ENCODE assay signal across 8 cellular contexts in the genomic region with DNA sequence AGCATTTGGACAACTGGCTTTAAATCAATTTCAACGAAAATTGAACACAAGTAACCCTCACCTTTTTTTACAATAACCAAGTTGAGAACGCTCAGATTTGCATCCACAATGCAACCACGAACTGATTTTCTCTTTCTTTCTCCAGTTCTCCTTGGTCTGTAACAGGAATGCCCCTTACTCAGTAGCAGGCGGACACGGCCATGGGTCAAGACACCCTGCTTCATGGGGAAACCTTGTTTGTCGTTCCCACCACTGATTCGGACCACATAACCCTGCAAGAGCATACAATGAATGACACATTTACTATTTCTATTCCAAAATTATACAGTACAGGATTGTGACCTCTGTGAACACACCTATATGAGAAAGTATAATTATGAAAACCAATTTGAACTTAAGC. TPM values are rescaled to one million over a fixed set of nuclear protein-coding genes. Genes with fewer than 3 reads are reported as not detected.
DNase-seq lines count a peak whose midpoint lies in the region; ATAC-seq, FAIRE-seq and TF ChIP-seq lines count a peak whose summit lies in the region.

No MANE protein-coding gene starts in this region.

- no peak for FAIRE-seq in urothelium cell line (lab: Jason Lieb, UNC)

- no peak for TF ChIP-seq EP300 in upper lobe of left lung (IDR thresholded peaks at IDR 0.05)

- H3K36me3 ChIP-seq in left ventricle myocardium inferior (peaks cover 52% of the 10 kb centered on the region), kidney epithelial cell (ENCODE audit: control insufficient read depth, insufficient read depth, low read length) (peaks cover 2% of the 10 kb centered on the region), upper lobe of left lung (peaks cover 14 to 51% (median 42%) of the 10 kb centered on the region in 4 donors)

- TF ChIP-seq POLR2A in upper lobe of left lung (IDR thresholded peaks at IDR 0.05) = no peak

- peak overlapping the region; percentile 99 for H3K27ac Mint-ChIP-seq in activated naive CD8-positive, alpha-beta T cell

- H3K9me3 ChIP-seq in left ventricle myocardium inferior (replicated peaks) (no peaks in the 10 kb centered on the region), upper lobe of left lung (no peaks in the 10 kb centered on the region)

- WGBS in upper lobe of left lung, 2 donors = 41 to 43% methylated on average over 7 of the region's 7 CpGs

- intact Hi-C loops in left ventricle myocardium inferior (cut with micrococcal nuclease) (loop anchor here (10.0 kb wide), 1 partner anchor 76 kb away; no protein-coding TSS in a partner anchor), cardiac septum (cut with DNase I) (loop anchor here (1.0 to 10.0 kb wide), 3 partner anchors 30 to 254 kb away; partner anchors contain the start of gene PLIN2)

- no peak for ATAC-seq in upper lobe of left lung (ENCODE audit: low FRiP score in 2 of 2)
- ATAC-seq in HG02588 (IDR thresholded peaks at IDR 0.05; ENCODE audit: unreplicated experiment) = no peak

- H3K4me3 Mint-ChIP-seq in activated naive CD8-positive, alpha-beta T cell = peak overlapping the region; percentile 97

- H3K4me3 ChIP-seq in left ventricle myocardium inferior = peak overlapping the region; percentile 77
- peak overlapping the region; percentile 80 for H3K4me3 ChIP-seq in kidney epithelial cell (ENCODE audit: low read depth, low read length)
- H3K4me3 ChIP-seq in upper lobe of left lung = peak overlapping the region in 3 of 4 donors; percentile 51 to 73 (median 68)

- H3K27ac ChIP-seq in left ventricle myocardium inferior (replicated peaks) (peak overlapping the region; percentile 95), upper lobe of left lung (peak overlapping the region in 3 of 4 donors; percentile 7 to 88 (median 87))

- H3K4me1 ChIP-seq in left ventricle myocardium inferior (peaks cover 42% of the 10 kb centered on the region), upper lobe of left lung (peaks cover 17 to 34% (median 22%) of the 10 kb centered on the region in 4 donors)

- TF ChIP-seq CTCF in left ventricle myocardium inferior (IDR thresholded peaks at IDR 0.05; ENCODE audit: borderline replicate concordance) (no peak), kidney epithelial cell (IDR thresholded peaks at IDR 0.05; ENCODE audit: insufficient read depth, low read length, poor library complexity, severe bottlenecking) (no peak), upper lobe of left lung (IDR thresholded peaks at IDR 0.05) (no peak)

- peaks cover 44% of the 10 kb centered on the region for H3K36me3 Mint-ChIP-seq in activated naive CD8-positive, alpha-beta T cell

- H3K4me1 Mint-ChIP-seq in activated naive CD8-positive, alpha-beta T cell (ENCODE audit: low read depth) = peaks cover 47% of the 10 kb centered on the region

- DNase-seq in left ventricle myocardium inferior = no peak
- DNase-seq in cardiac septum (ENCODE audit: low spot score) = no peak
- DNase-seq in kidney epithelial cell (ENCODE audit: low read depth) = no peak
- DNase-seq in upper lobe of left lung = no peak
- DNase-seq in nucleus accumbens (lab: John Stamatoyannopoulos, UW) = no peak
- DNase-seq in urothelium cell line (ENCODE audit: low spot score) = no peak

- no peaks in the 10 kb centered on the region for H3K9me3 Mint-ChIP-seq in activated naive CD8-positive, alpha-beta T cell (ENCODE audit: low read depth)

- no peaks in the 10 kb centered on the region for H3K27me3 Mint-ChIP-seq in activated naive CD8-positive, alpha-beta T cell

- H3K27me3 ChIP-seq in left ventricle myocardium inferior (ENCODE audit: low read depth) (no peaks in the 10 kb centered on the region), kidney epithelial cell (ENCODE audit: control insufficient read depth, insufficient read depth, low read length) (no peaks in the 10 kb centered on the region), upper lobe of left lung (no peaks in the 10 kb centered on the region)

RNA-seq across cellular contexts. Expression of gene RPS6, which starts 1.4 kb away (rescaled TPM):
- 997 TPM for total RNA-seq in left ventricle myocardium inferior
- 810 TPM for total RNA-seq in cardiac septum
- total RNA-seq in kidney epithelial cell = 2,289 and 2,366 TPM in 2 replicates
- 1,000 to 10,000 TPM in 3 of 6 donors, 100 to 1,000 TPM in 3; 664 to 1,586 (median 1,027) TPM for total RNA-seq in upper lobe of left lung

RNA-seq across cellular contexts. Expression of gene ACER2, which starts 30.2 kb away (rescaled TPM):
- total RNA-seq in left ventricle myocardium inferior = 3.8 TPM
- 4.1 TPM for total RNA-seq in cardiac septum
- total RNA-seq in kidney epithelial cell = 7.7 and 10.8 TPM in 2 replicates
- 1 to 10 TPM; 3.2 to 9.4 (median 4.5) TPM for total RNA-seq in upper lobe of left lung
